In the genomic region with DNA sequence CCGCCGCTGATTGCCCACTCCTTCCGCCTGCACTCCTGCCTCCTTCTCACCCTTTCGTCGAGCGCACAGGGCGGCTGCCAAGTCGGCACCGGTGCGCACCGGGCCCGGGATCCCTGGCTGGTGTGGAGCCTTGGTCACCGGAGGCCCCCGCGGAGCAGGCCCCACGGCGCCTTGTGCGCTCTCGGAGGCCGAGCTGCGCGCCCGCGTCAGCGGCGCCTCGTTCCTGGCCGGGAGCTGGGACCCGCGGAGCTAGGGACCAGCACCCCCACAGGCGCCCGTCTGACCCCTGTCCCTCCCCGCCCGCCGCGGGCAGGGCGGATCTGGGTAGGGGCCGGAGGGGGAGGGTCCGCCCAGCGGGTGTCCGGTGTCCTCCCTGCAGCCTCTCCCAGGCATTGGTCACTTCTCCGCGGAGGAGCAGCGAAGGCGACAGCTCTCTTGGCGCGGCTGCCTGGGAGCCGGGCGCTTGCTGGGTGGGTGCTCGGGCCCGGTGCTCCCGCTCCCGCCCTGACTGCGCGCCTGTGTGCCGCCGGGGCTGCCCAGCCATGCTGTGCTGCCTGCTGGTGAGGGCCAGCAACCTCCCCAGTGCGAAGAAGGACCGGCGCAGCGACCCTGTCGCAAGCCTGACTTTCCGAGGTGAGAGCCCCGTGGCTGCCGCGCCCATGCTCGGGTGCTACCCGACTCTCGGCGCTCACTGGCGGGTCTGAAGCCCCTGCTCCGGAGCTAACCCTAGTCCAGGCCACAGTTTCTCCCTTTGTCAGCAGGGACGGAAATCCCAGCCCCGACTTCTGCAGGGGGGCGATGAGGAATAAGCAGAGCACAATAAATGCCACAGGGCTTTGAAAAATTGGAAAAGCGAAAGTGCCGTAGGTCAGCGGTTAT, we compare ENCODE assay signal across 1 cellular context.
A peak's percentile ranks its signal among the peaks of the same experiment; 100 is the strongest.
TF ChIP-seq lines count a peak whose summit lies in the region.

No MANE protein-coding gene starts in this region.

TF ChIP-seq in HepG2, 621 proteins besides CTCF, POLR2A, EP300 and RAD21 (continued from another document and continues in another):
- TF ChIP-seq BORCS8-MEF2B (CRISPR knock-in tag; IDR thresholded peaks at IDR 0.05), result 0 out of 2 replicates have a peak, but pooled peaks have one; percentile 27
- TF ChIP-seq, protein P1, sequence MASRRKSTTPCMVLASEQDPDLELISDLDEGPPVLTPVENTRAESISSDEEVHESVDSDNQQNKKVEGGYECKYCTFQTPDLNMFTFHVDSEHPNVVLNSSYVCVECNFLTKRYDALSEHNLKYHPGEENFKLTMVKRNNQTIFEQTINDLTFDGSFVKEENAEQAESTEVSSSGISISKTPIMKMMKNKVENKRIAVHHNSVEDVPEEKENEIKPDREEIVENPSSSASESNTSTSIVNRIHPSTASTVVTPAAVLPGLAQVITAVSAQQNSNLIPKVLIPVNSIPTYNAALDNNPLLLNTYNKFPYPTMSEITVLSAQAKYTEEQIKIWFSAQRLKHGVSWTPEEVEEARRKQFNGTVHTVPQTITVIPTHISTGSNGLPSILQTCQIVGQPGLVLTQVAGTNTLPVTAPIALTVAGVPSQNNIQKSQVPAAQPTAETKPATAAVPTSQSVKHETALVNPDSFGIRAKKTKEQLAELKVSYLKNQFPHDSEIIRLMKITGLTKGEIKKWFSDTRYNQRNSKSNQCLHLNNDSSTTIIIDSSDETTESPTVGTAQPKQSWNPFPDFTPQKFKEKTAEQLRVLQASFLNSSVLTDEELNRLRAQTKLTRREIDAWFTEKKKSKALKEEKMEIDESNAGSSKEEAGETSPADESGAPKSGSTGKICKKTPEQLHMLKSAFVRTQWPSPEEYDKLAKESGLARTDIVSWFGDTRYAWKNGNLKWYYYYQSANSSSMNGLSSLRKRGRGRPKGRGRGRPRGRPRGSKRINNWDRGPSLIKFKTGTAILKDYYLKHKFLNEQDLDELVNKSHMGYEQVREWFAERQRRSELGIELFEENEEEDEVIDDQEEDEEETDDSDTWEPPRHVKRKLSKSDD (CRISPR knock-in tag; IDR thresholded peaks at IDR 0.05; ENCODE audit: low read depth), result no peak
- TF ChIP-seq, protein P2, sequence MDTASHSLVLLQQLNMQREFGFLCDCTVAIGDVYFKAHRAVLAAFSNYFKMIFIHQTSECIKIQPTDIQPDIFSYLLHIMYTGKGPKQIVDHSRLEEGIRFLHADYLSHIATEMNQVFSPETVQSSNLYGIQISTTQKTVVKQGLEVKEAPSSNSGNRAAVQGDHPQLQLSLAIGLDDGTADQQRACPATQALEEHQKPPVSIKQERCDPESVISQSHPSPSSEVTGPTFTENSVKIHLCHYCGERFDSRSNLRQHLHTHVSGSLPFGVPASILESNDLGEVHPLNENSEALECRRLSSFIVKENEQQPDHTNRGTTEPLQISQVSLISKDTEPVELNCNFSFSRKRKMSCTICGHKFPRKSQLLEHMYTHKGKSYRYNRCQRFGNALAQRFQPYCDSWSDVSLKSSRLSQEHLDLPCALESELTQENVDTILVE (CRISPR knock-in tag; IDR thresholded peaks at IDR 0.05), result no peak
- TF ChIP-seq MED8 (CRISPR knock-in tag; IDR thresholded peaks at IDR 0.05; ENCODE audit: insufficient replicate concordance), result no peak
- peak; percentile 64; the same call in 1 of the 2 replicates for TF ChIP-seq KDM5B (CRISPR knock-in tag; IDR thresholded peaks at IDR 0.05; ENCODE audit: borderline replicate concordance)
- no peak for TF ChIP-seq NR2F2 (IDR thresholded peaks at IDR 0.05; ENCODE audit: borderline replicate concordance, low read depth)
- no peak for TF ChIP-seq ZNF850 (CRISPR knock-in tag; conservative IDR thresholded peaks at IDR 0.05)
- TF ChIP-seq, protein P3, sequence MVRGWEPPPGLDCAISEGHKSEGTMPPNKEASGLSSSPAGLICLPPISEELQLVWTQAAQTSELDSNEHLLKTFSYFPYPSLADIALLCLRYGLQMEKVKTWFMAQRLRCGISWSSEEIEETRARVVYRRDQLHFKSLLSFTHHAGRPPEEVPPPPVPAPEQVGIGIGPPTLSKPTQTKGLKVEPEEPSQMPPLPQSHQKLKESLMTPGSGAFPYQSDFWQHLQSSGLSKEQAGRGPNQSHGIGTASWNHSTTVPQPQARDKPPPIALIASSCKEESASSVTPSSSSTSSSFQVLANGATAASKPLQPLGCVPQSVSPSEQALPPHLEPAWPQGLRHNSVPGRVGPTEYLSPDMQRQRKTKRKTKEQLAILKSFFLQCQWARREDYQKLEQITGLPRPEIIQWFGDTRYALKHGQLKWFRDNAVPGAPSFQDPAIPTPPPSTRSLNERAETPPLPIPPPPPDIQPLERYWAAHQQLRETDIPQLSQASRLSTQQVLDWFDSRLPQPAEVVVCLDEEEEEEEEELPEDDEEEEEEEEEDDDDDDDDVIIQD (CRISPR knock-in tag; IDR thresholded peaks at IDR 0.05; ENCODE audit: low read depth), result no peak
- TF ChIP-seq, protein P4, sequence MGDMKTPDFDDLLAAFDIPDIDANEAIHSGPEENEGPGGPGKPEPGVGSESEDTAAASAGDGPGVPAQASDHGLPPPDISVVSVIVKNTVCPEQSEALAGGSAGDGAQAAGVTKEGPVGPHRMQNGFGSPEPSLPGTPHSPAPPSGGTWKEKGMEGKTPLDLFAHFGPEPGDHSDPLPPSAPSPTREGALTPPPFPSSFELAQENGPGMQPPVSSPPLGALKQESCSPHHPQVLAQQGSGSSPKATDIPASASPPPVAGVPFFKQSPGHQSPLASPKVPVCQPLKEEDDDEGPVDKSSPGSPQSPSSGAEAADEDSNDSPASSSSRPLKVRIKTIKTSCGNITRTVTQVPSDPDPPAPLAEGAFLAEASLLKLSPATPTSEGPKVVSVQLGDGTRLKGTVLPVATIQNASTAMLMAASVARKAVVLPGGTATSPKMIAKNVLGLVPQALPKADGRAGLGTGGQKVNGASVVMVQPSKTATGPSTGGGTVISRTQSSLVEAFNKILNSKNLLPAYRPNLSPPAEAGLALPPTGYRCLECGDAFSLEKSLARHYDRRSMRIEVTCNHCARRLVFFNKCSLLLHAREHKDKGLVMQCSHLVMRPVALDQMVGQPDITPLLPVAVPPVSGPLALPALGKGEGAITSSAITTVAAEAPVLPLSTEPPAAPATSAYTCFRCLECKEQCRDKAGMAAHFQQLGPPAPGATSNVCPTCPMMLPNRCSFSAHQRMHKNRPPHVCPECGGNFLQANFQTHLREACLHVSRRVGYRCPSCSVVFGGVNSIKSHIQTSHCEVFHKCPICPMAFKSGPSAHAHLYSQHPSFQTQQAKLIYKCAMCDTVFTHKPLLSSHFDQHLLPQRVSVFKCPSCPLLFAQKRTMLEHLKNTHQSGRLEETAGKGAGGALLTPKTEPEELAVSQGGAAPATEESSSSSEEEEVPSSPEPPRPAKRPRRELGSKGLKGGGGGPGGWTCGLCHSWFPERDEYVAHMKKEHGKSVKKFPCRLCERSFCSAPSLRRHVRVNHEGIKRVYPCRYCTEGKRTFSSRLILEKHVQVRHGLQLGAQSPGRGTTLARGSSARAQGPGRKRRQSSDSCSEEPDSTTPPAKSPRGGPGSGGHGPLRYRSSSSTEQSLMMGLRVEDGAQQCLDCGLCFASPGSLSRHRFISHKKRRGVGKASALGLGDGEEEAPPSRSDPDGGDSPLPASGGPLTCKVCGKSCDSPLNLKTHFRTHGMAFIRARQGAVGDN (CRISPR knock-in tag; IDR thresholded peaks at IDR 0.05), result peak; percentile 69
- TF ChIP-seq, protein P5, sequence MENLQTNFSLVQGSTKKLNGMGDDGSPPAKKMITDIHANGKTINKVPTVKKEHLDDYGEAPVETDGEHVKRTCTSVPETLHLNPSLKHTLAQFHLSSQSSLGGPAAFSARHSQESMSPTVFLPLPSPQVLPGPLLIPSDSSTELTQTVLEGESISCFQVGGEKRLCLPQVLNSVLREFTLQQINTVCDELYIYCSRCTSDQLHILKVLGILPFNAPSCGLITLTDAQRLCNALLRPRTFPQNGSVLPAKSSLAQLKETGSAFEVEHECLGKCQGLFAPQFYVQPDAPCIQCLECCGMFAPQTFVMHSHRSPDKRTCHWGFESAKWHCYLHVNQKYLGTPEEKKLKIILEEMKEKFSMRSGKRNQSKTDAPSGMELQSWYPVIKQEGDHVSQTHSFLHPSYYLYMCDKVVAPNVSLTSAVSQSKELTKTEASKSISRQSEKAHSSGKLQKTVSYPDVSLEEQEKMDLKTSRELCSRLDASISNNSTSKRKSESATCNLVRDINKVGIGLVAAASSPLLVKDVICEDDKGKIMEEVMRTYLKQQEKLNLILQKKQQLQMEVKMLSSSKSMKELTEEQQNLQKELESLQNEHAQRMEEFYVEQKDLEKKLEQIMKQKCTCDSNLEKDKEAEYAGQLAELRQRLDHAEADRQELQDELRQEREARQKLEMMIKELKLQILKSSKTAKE (CRISPR knock-in tag; IDR thresholded peaks at IDR 0.05; ENCODE audit: borderline replicate concordance), result no peak
- TF ChIP-seq NFIB (CRISPR knock-in tag; IDR thresholded peaks at IDR 0.05; ENCODE audit: borderline replicate concordance), result no peak
- no peak for TF ChIP-seq FOXA1 (IDR thresholded peaks at IDR 0.05)
- 0 out of 2 replicates have a peak, but pooled peaks have one; percentile 7 for TF ChIP-seq FOXA1 (CRISPR knock-in tag; IDR thresholded peaks at IDR 0.05)
- peak; percentile 89 for TF ChIP-seq ZNF263 (CRISPR knock-in tag; IDR thresholded peaks at IDR 0.05)
- no peak for TF ChIP-seq SIX1 (CRISPR knock-in tag; IDR thresholded peaks at IDR 0.05; ENCODE audit: borderline replicate concordance)
- peak; percentile 60; the same call in 1 of the 2 replicates for TF ChIP-seq ZFAT (CRISPR knock-in tag; conservative IDR thresholded peaks at IDR 0.05)
- no peak for TF ChIP-seq MTA1 (CRISPR knock-in tag; IDR thresholded peaks at IDR 0.05; ENCODE audit: borderline replicate concordance)
- TF ChIP-seq, protein P6, sequence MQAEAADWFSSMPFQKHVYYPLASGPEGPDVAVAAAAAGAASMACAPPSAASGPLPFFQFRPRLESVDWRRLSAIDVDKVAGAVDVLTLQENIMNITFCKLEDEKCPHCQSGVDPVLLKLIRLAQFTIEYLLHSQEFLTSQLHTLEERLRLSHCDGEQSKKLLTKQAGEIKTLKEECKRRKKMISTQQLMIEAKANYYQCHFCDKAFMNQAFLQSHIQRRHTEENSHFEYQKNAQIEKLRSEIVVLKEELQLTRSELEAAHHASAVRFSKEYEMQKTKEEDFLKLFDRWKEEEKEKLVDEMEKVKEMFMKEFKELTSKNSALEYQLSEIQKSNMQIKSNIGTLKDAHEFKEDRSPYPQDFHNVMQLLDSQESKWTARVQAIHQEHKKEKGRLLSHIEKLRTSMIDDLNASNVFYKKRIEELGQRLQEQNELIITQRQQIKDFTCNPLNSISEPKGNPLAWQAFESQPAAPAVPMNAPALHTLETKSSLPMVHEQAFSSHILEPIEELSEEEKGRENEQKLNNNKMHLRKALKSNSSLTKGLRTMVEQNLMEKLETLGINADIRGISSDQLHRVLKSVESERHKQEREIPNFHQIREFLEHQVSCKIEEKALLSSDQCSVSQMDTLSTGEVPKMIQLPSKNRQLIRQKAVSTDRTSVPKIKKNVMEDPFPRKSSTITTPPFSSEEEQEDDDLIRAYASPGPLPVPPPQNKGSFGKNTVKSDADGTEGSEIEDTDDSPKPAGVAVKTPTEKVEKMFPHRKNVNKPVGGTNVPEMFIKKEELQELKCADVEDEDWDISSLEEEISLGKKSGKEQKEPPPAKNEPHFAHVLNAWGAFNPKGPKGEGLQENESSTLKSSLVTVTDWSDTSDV (CRISPR knock-in tag; IDR thresholded peaks at IDR 0.05), result no peak
- TF ChIP-seq, protein P7, sequence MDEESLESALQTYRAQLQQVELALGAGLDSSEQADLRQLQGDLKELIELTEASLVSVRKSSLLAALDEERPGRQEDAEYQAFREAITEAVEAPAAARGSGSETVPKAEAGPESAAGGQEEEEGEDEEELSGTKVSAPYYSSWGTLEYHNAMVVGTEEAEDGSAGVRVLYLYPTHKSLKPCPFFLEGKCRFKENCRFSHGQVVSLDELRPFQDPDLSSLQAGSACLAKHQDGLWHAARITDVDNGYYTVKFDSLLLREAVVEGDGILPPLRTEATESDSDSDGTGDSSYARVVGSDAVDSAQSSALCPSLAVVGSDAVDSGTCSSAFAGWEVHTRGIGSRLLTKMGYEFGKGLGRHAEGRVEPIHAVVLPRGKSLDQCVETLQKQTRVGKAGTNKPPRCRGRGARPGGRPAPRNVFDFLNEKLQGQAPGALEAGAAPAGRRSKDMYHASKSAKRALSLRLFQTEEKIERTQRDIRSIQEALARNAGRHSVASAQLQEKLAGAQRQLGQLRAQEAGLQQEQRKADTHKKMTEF (CRISPR knock-in tag; IDR thresholded peaks at IDR 0.05), result no peak
- no peak for TF ChIP-seq ZSCAN12 (CRISPR knock-in tag; IDR thresholded peaks at IDR 0.05)
- TF ChIP-seq, protein P8, sequence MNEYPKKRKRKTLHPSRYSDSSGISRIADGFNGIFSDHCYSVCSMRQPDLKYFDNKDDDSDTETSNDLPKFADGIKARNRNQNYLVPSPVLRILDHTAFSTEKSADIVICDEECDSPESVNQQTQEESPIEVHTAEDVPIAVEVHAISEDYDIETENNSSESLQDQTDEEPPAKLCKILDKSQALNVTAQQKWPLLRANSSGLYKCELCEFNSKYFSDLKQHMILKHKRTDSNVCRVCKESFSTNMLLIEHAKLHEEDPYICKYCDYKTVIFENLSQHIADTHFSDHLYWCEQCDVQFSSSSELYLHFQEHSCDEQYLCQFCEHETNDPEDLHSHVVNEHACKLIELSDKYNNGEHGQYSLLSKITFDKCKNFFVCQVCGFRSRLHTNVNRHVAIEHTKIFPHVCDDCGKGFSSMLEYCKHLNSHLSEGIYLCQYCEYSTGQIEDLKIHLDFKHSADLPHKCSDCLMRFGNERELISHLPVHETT (CRISPR knock-in tag; conservative IDR thresholded peaks at IDR 0.05), result no peak
- peak; percentile 16 for TF ChIP-seq AGO1 (IDR thresholded peaks at IDR 0.05; ENCODE audit: low read depth, low read length, poor library complexity, severe bottlenecking)
- 0 out of 2 replicates have a peak, but pooled peaks have one; percentile 48 for TF ChIP-seq NFKB2 (CRISPR knock-in tag; IDR thresholded peaks at IDR 0.05; ENCODE audit: borderline replicate concordance)
- no peak for TF ChIP-seq SSRP1 (CRISPR knock-in tag; IDR thresholded peaks at IDR 0.05)
- no peak for TF ChIP-seq ZNF709 (CRISPR knock-in tag; IDR thresholded peaks at IDR 0.05)
- TF ChIP-seq TOPORS (CRISPR knock-in tag; IDR thresholded peaks at IDR 0.05), result no peak
- TF ChIP-seq BRD4 (CRISPR knock-in tag; IDR thresholded peaks at IDR 0.05), result no peak
- TF ChIP-seq, protein P9, sequence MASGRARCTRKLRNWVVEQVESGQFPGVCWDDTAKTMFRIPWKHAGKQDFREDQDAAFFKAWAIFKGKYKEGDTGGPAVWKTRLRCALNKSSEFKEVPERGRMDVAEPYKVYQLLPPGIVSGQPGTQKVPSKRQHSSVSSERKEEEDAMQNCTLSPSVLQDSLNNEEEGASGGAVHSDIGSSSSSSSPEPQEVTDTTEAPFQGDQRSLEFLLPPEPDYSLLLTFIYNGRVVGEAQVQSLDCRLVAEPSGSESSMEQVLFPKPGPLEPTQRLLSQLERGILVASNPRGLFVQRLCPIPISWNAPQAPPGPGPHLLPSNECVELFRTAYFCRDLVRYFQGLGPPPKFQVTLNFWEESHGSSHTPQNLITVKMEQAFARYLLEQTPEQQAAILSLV (CRISPR knock-in tag; IDR thresholded peaks at IDR 0.05; ENCODE audit: borderline replicate concordance), result no peak
- TF ChIP-seq ZNF567 (CRISPR knock-in tag; IDR thresholded peaks at IDR 0.05; ENCODE audit: borderline replicate concordance), result no peak
